In the genomic region with DNA sequence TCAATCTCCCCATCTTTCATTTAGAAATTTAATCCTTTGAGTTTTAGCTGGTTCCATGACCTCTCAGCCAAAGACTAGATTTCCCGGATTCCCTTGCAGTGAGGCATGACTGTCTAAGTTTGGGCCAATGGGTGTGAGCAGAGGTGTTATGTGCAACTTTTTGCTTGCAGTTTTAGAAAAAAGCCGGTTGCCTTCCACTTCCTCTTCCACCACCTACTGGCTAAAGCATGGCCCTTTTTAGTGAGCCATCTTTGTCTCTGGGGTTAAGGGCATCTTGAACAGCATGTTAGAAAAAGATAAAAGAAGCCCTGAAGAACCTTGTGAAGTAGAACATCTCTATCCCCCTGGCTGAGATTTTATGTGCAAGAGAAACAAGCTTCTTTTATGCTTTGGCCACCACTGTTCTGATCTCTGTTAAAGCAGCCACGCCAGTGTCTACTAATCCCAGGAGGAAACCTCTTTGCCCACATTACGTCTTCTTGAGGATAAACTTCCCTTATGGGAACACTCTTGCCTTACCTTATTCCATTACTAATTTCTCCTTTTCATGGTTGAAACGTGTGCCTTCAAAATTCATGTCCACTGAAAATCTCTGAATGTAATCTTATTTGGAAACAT, we compare ENCODE assay signal across 10 cellular contexts.
DNase-seq lines count a peak whose midpoint lies in the region; TF ChIP-seq lines count a peak whose summit lies in the region.
"Had no signal": no experiment of that assay in that cellular context is flagged by ENCODE, and none has a peak within 500 bp of the region (broad histone marks: within the 10 kb centered on the region; RNA-seq: fewer than 3 reads in every experiment).

No MANE protein-coding gene starts in this region.

- H3K9me3 ChIP-seq in SJCRH30 (replicated peaks) (no peaks in the 10 kb centered on the region), vagina (no peaks in the 10 kb centered on the region), HAP-1 (no peaks in the 10 kb centered on the region)
- H3K9me3 ChIP-seq: body of pancreas had no signal

- DNase-seq in ACHN = peak; percentile 61
- no peak for DNase-seq in GM13976 (ENCODE audit: low spot score)
- peak; percentile 6 to 25 for DNase-seq in SJCRH30
- DNase-seq in iris pigment epithelial cell (ENCODE audit: low read depth) = peak; percentile 54
- no peak for DNase-seq in germinal center (ENCODE audit: low spot score)
- DNase-seq in stimulated activated CD8-positive, alpha-beta memory T cell treated with anti-CD3 and anti-CD28 coated beads, Interleukin-4, amount 100 ng/mL, for 48 hours = no peak
- no peak for DNase-seq in vagina (ENCODE audit: extremely low spot score in 2 of 2)
- DNase-seq in HAP-1 (ENCODE audit: low spot score in 2 of 2) = no peak
- DNase-seq: RPMI8226 had no signal

- H3K36me3 ChIP-seq in SJCRH30 (no peaks in the 10 kb centered on the region), vagina (no peaks in the 10 kb centered on the region), HAP-1 (replicated peaks) (no peaks in the 10 kb centered on the region)

- TF ChIP-seq POLR2A in vagina (IDR thresholded peaks at IDR 0.05) = no peak

- no peaks in the 10 kb centered on the region for H3K27me3 ChIP-seq in SJCRH30
- no peaks in the 10 kb centered on the region for H3K27me3 ChIP-seq in vagina
- H3K27me3 ChIP-seq in HAP-1 (ENCODE audit: low read depth) = no peaks in the 10 kb centered on the region
- H3K27me3 ChIP-seq: body of pancreas had no signal

- intact Hi-C loops in vagina (cut with DNase I) = no loop called here

- H3K27ac ChIP-seq in SJCRH30 = no peak overlapping the region
- H3K27ac ChIP-seq in vagina = no peak overlapping the region
- H3K27ac ChIP-seq: body of pancreas had no signal

- TF ChIP-seq CTCF in GM13976 (IDR thresholded peaks at IDR 0.05; ENCODE audit: borderline replicate concordance, control extremely low read depth, extremely low read depth, insufficient read depth, missing control alignments) = peak; percentile 17
- TF ChIP-seq CTCF in vagina (IDR thresholded peaks at IDR 0.05) = no peak

- H3K4me3 ChIP-seq in SJCRH30 (no peak overlapping the region), vagina (no peak overlapping the region), HAP-1 (no peak overlapping the region)
- H3K4me3 ChIP-seq: body of pancreas had no signal

- in situ Hi-C loops in ACHN (cut with HindIII; ENCODE audit: low pct_ligation_motif_present, low pct_unique_long_range_greater_than_20kb, low sequenced_read_pairs) = no loop called here
- in situ Hi-C loops in GM13976 (cut with MboI; ENCODE audit: low sequenced_read_pairs, unreplicated experiment) = no loop called here
- in situ Hi-C loops in HAP-1 (cut with MboI; ENCODE audit: low sequenced_read_pairs) = no loop called here

- H3K4me1 ChIP-seq in SJCRH30 = no peaks in the 10 kb centered on the region
- no peaks in the 10 kb centered on the region for H3K4me1 ChIP-seq in vagina
- no peaks in the 10 kb centered on the region for H3K4me1 ChIP-seq in HAP-1
- H3K4me1 ChIP-seq: body of pancreas had no signal

Comparison
In these comparisons a context has a peak if more than half of its experiments do, and no peak if none do; other contexts are left out.
1. DNase-seq: peak in ACHN (single experiment), SJCRH30 (2 of 2) and iris pigment epithelial cell (single experiment); none in GM13976 (single experiment), germinal center (single experiment), stimulated activated CD8-positive, alpha-beta memory T cell treated with anti-CD3 and anti-CD28 coated beads, Interleukin-4, amount 100 ng/mL, for 48 hours (single experiment), vagina (0 of 2) and HAP-1 (0 of 2).